Comparison of ENCODE assay signal across 25 cellular contexts in the genomic region with DNA sequence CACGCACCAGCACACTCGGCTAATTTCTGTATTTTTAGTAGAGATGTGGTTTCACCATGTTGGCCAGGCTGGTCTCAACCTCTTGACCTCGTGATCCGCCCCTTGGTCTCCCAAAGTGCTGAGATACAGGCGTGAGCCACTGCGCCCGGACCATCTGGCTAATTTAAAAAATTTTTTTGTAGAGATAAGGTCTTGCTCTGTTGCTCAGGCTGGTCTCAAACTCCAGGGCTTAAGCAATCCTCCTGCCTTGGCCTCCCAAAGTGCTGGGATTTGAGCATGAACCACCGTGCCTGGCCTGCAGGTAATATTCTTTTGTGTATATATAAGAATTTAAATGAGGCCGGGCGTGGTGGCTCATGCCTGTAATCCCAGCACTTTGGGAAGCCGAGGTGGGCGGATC.
"Had no signal": no experiment of that assay in that cellular context is flagged by ENCODE, and none has a peak within 500 bp of the region (broad histone marks: within the 10 kb centered on the region; RNA-seq: fewer than 3 reads in every experiment).

No MANE protein-coding gene starts in this region.

- H3K4me1 ChIP-seq: colonic mucosa had no signal

- H3K27ac ChIP-seq: colonic mucosa, coronary artery, dorsolateral prefrontal cortex, epithelial cell of prostate, esophagus muscularis mucosa, esophagus squamous epithelium, foreskin keratinocyte, gastrocnemius medialis, gastroesophageal sphincter, heart left ventricle, heart right ventricle had no signal

- ATAC-seq: effector memory CD8-positive, alpha-beta T cell; esophagus mucosa; foreskin keratinocyte; gastrocnemius medialis; gastroesophageal sphincter; heart left ventricle; heart right ventricle had no signal

- H3K4me3 Mint-ChIP-seq: dendritic cell treated with granulocyte-macrophage colony-stimulating factor and Interleukin-4, amounts not matched to agents 40 ng/mL and 50 ng/mL, for 4 days; effector memory CD8-positive, alpha-beta T cell; endodermal cell had no signal

- H3K27me3 Mint-ChIP-seq: dendritic cell treated with granulocyte-macrophage colony-stimulating factor and Interleukin-4, amounts not matched to agents 40 ng/mL and 50 ng/mL, for 4 days; effector memory CD8-positive, alpha-beta T cell had no signal

- H3K9me3 ChIP-seq: colonic mucosa, gastrocnemius medialis had no signal

- H3K27me3 ChIP-seq: colonic mucosa, dorsolateral prefrontal cortex, esophagus muscularis mucosa, esophagus squamous epithelium, foreskin keratinocyte, gastrocnemius medialis, gastroesophageal sphincter, heart left ventricle, heart right ventricle had no signal

- H3K36me3 ChIP-seq: colonic mucosa, esophagus muscularis mucosa, esophagus squamous epithelium, gastrocnemius medialis, gastroesophageal sphincter, heart left ventricle, heart right ventricle had no signal

- H3K27ac Mint-ChIP-seq: dendritic cell treated with granulocyte-macrophage colony-stimulating factor and Interleukin-4, amounts not matched to agents 40 ng/mL and 50 ng/mL, for 4 days; effector memory CD8-positive, alpha-beta T cell; endodermal cell had no signal

- H3K9me3 Mint-ChIP-seq: effector memory CD8-positive, alpha-beta T cell had no signal

- DNase-seq: colonic mucosa; cortex of kidney; dermis blood vessel endothelial cell; dorsolateral prefrontal cortex; effector CD4-positive, alpha-beta T cell; effector CD8-positive, alpha-beta T cell; effector memory CD4-positive, alpha-beta T cell; effector memory CD8-positive, alpha-beta T cell; endodermal cell; erythroblast; esophagus squamous epithelium; foreskin fibroblast; foreskin keratinocyte; foreskin melanocyte; gastrocnemius medialis; glutamatergic neuron; head of caudate nucleus; heart left ventricle; heart right ventricle had no signal

- H3K4me3 ChIP-seq: colonic mucosa, coronary artery, dorsolateral prefrontal cortex, esophagus muscularis mucosa, esophagus squamous epithelium, gastrocnemius medialis, gastroesophageal sphincter, heart left ventricle, heart right ventricle had no signal
